ENCODE assay signal across 23 cellular contexts in genomic region chr6:36804549-36804948, GRCh38. TPM values are rescaled to one million over a fixed set of nuclear protein-coding genes. Genes with fewer than 3 reads are reported as not detected.
"Had no signal": no experiment of that assay in that cellular context is flagged by ENCODE, and none has a peak within 500 bp of the region (broad histone marks: within the 10 kb centered on the region; RNA-seq: fewer than 3 reads in every experiment).

No MANE protein-coding gene starts in this region.

- H3K9me3 ChIP-seq: breast epithelium, left lung, pancreas, psoas muscle, right atrium auricular region, upper lobe of left lung had no signal

- H3K36me3 ChIP-seq: breast epithelium, left lung, pancreas, right atrium auricular region, upper lobe of left lung had no signal

- H3K4me3 ChIP-seq: breast epithelium, dorsolateral prefrontal cortex, left lung, lung, pancreas, psoas muscle, right atrium auricular region, upper lobe of left lung had no signal

- H3K27me3 ChIP-seq: breast epithelium, dorsolateral prefrontal cortex, pancreas, right atrium auricular region, upper lobe of left lung had no signal

- H3K36me3 Mint-ChIP-seq: activated CD4-positive, alpha-beta memory T cell treated with anti-CD3 and anti-CD28 coated beads for 36 hours; activated naive CD8-positive, alpha-beta T cell treated with anti-CD3 and anti-CD28 coated beads for 36 hours; naive thymus-derived CD4-positive, alpha-beta T cell had no signal

- H3K4me1 ChIP-seq: breast epithelium, foreskin keratinocyte, left lung, pancreas, psoas muscle, right atrium auricular region, upper lobe of left lung had no signal

- H3K27me3 Mint-ChIP-seq: activated CD4-positive, alpha-beta T cell treated with anti-CD3 and anti-CD28 coated beads for 36 hours; activated naive CD8-positive, alpha-beta T cell treated with anti-CD3 and anti-CD28 coated beads for 36 hours had no signal

- H3K27ac ChIP-seq: breast epithelium, foreskin keratinocyte, left lung, pancreas, psoas muscle, right atrium auricular region, upper lobe of left lung had no signal

- H3K4me3 Mint-ChIP-seq: activated B cell treated with CpG ODN at 0.5 μM for 24 hours; activated CD4-positive, alpha-beta memory T cell treated with anti-CD3 and anti-CD28 coated beads for 36 hours; activated CD4-positive, alpha-beta T cell treated with anti-CD3 and anti-CD28 coated beads for 36 hours; activated naive CD8-positive, alpha-beta T cell treated with anti-CD3 and anti-CD28 coated beads for 36 hours; central memory CD8-positive, alpha-beta T cell; naive thymus-derived CD4-positive, alpha-beta T cell had no signal

- H3K4me1 Mint-ChIP-seq: activated B cell treated with CpG ODN at 0.5 μM for 24 hours; activated CD4-positive, alpha-beta T cell treated with anti-CD3 and anti-CD28 coated beads for 36 hours; activated naive CD8-positive, alpha-beta T cell treated with anti-CD3 and anti-CD28 coated beads for 36 hours; central memory CD8-positive, alpha-beta T cell had no signal

- H3K9me3 Mint-ChIP-seq: activated B cell treated with CpG ODN at 0.5 μM for 24 hours; activated CD4-positive, alpha-beta memory T cell treated with anti-CD3 and anti-CD28 coated beads for 36 hours; activated naive CD8-positive, alpha-beta T cell treated with anti-CD3 and anti-CD28 coated beads for 36 hours; central memory CD8-positive, alpha-beta T cell had no signal

- H3K27ac Mint-ChIP-seq: activated B cell treated with CpG ODN at 0.5 μM for 24 hours; activated CD4-positive, alpha-beta memory T cell treated with anti-CD3 and anti-CD28 coated beads for 36 hours; activated CD4-positive, alpha-beta T cell treated with anti-CD3 and anti-CD28 coated beads for 36 hours; activated naive CD8-positive, alpha-beta T cell treated with anti-CD3 and anti-CD28 coated beads for 36 hours; naive thymus-derived CD4-positive, alpha-beta T cell had no signal

- DNase-seq: activated B cell treated with CpG ODN at 0.5 μM for 24 hours; activated CD4-positive, alpha-beta memory T cell treated with anti-CD3 and anti-CD28 coated beads for 36 hours; activated CD4-positive, alpha-beta T cell treated with anti-CD3 and anti-CD28 coated beads for 36 hours; activated naive CD4-positive, alpha-beta T cell treated with Interleukin-2 at 50 U/mL for 16 hours; activated naive CD8-positive, alpha-beta T cell treated with anti-CD3 and anti-CD28 coated beads for 36 hours; activated T-cell treated with anti-CD3 and anti-CD28 coated beads, Interleukin-2, amount 50 U/mL, for 48 hours; dorsolateral prefrontal cortex; foreskin keratinocyte; kidney glomerular epithelial cell; left lung; naive thymus-derived CD4-positive, alpha-beta T cell; pancreas; psoas muscle; stimulated activated CD4-positive, alpha-beta T cell treated with anti-CD3 and anti-CD28 coated beads, Interleukin-12 subunit alpha, Interleukin-12 subunit beta, amount 100 ng/mL, for 4 hours; stimulated activated CD4-positive, alpha-beta T cell treated with anti-CD3 and anti-CD28 coated beads, Interleukin-4, amount 100 ng/mL, for 4 hours; stimulated activated naive CD8-positive, alpha-beta T cell treated with anti-CD3 and anti-CD28 coated beads, Interleukin-15, Interleukin-2, amounts not matched to agents 100 U/mL and 50 U/mL, for 24 hours; T-helper 1 cell; upper lobe of left lung had no signal

RNA-seq across cellular contexts. Expression of gene CPNE5, which starts 34.7 kb away (rescaled TPM):
- total RNA-seq: fibroblast of lung, foreskin keratinocyte had no signal
